ENCODE assay signal across 4 cellular contexts in genomic region chr10:14235511-14235910, GRCh38.
"Had no signal": no experiment of that assay in that cellular context is flagged by ENCODE, and none has a peak within 500 bp of the region (broad histone marks: within the 10 kb centered on the region; RNA-seq: fewer than 3 reads in every experiment).

No MANE protein-coding gene starts in this region.

- H3K4me3 ChIP-seq: GM23338 had no signal

- DNase-seq: H9, HCEC 1CT, IMR-90 had no signal

- H3K9me3 Mint-ChIP-seq: GM23338 had no signal

- H3K4me3 Mint-ChIP-seq: GM23338, H9 had no signal

- ATAC-seq: GM23338 had no signal

- H3K27ac Mint-ChIP-seq: GM23338, H9 had no signal
